ENCODE assay signal across 8 cellular contexts in genomic region chr18:35343936-35344735, GRCh38. TPM values are rescaled to one million over a fixed set of nuclear protein-coding genes. Genes with fewer than 3 reads are reported as not detected.
A peak's percentile ranks its signal among the peaks of the same experiment; 100 is the strongest.
DNase-seq lines count a peak whose midpoint lies in the region; ATAC-seq, FAIRE-seq and TF ChIP-seq lines count a peak whose summit lies in the region.

TSS of gene ZNF24 (minus strand) at chr18:35344420. CDS start at chr18:35340650, 3,770 bp downstream.

- H3K79me2 ChIP-seq in OCI-LY7 (ENCODE audit: insufficient read depth, low read depth, low read length) (peaks cover 41% of the 10 kb centered on the region), endothelial cell of umbilical vein (ENCODE audit: control insufficient read depth, insufficient read depth, low read length) (peaks cover 48% of the 10 kb centered on the region)

- TF ChIP-seq POLR2A in endothelial cell of umbilical vein (IDR thresholded peaks at IDR 0.05; ENCODE audit: low read depth, low read length) = peak; percentile 82

- no peaks in the 10 kb centered on the region for H3K9me2 ChIP-seq in OCI-LY7 (ENCODE audit: insufficient read depth, low read length)

- FAIRE-seq in D721Med (lab: Jason Lieb, UNC) = no peak
- FAIRE-seq in endothelial cell of umbilical vein (lab: Jason Lieb, UNC) = peak; percentile 94

- ATAC-seq in GM21526 (IDR thresholded peaks at IDR 0.05; ENCODE audit: low FRiP score, unreplicated experiment) = peak; percentile 95

- TF ChIP-seq CTCF in D721Med (IDR thresholded peaks at IDR 0.05; ENCODE audit: insufficient read depth, missing control alignments) (no peak), OCI-LY7 (conservative IDR thresholded peaks at IDR 0.05; ENCODE audit: low read length) (no peak), endothelial cell of umbilical vein (IDR thresholded peaks at IDR 0.05; ENCODE audit: extremely low read depth in 1 of 2, insufficient read depth in 1 of 2, low read depth in 1 of 2, low read length in 2 of 2) (no peak)

- no TSS peak for BruUV-seq in OCI-LY7 (replicated peaks; lab: Mats Ljungman, UMichigan)
- BruUV-seq in endothelial cell of umbilical vein (replicated peaks; lab: Mats Ljungman, UMichigan) = TSS peak; percentile 66

- H4K20me1 ChIP-seq in OCI-LY7 (ENCODE audit: insufficient read depth, low read length) = peaks cover 15% of the 10 kb centered on the region
- peaks cover 14% of the 10 kb centered on the region for H4K20me1 ChIP-seq in endothelial cell of umbilical vein (replicated peaks; ENCODE audit: control insufficient read depth, extremely low read depth, insufficient read depth, low read length)

- dilution Hi-C loops in endothelial cell of umbilical vein (cut with MboI; ENCODE audit: extremely low pct_ligation_motif_present, low sequenced_read_pairs) = no loop called here

- peak within 1 kb of the TSS; percentile 99 for H3K9ac ChIP-seq in endothelial cell of umbilical vein (replicated peaks; ENCODE audit: extremely low read depth, insufficient read depth, low read length)

- H3K9me3 ChIP-seq in OCI-LY7 (ENCODE audit: low read length) = no peaks in the 10 kb centered on the region
- no peaks in the 10 kb centered on the region for H3K9me3 ChIP-seq in endothelial cell of umbilical vein (replicated peaks; ENCODE audit: control insufficient read depth, insufficient read depth, low read length)

- intact Hi-C loops in OCI-LY7 (cut with micrococcal nuclease; ENCODE audit: unreplicated experiment) = loop anchor here (2.0 to 5.0 kb wide), 2 partner anchors 53 to 102 kb away; partner anchors contain the start of genes ZNF397 and ZSCAN30
- intact Hi-C loops in endothelial cell of umbilical vein (cut with micrococcal nuclease) = loop anchor here (1.0 to 5.0 kb wide), 4 partner anchors 54 to 337 kb away; partner anchors contain the start of gene ZSCAN30

- POLR2A ChIA-PET in OCI-LY7 (lab: Charles Lee) (interaction anchor here (0.7 to 1.3 kb wide), 5 partner anchors 55 to 295 kb away, joined by 3 to 7 read pairs (median 3); partner anchors contain the start of gene ZSCAN30), endothelial cell of umbilical vein (lab: Charles Lee) (interaction anchor here (0.6 to 1.1 kb wide), 4 partner anchors 26 to 368 kb away, joined by 3 to 6 read pairs (median 3); partner anchors contain the start of gene ZNF397)

- H3K27ac ChIP-seq in OCI-LY7 (ENCODE audit: low read depth, low read length, poor library complexity, severe bottlenecking) (peak within 1 kb of the TSS; percentile 83), endothelial cell of umbilical vein (ENCODE audit: insufficient read depth, low read depth, low read length) (peak within 1 kb of the TSS; percentile 95)

- H3K36me3 ChIP-seq in OCI-LY7 (ENCODE audit: insufficient read depth, low read length) (peaks cover 29% of the 10 kb centered on the region), endothelial cell of umbilical vein (ENCODE audit: control insufficient read depth in 2 of 2, extremely low read depth in 1 of 2, insufficient read depth in 2 of 2, low read length in 2 of 2) (peaks cover 11 to 12% of the 10 kb centered on the region in 2 experiments)

- H3K4me1 ChIP-seq in OCI-LY7 (ENCODE audit: insufficient read depth, low read length, poor library complexity, severe bottlenecking) (peaks cover 24% of the 10 kb centered on the region), endothelial cell of umbilical vein (ENCODE audit: control insufficient read depth, extremely low read depth, insufficient read depth, low read length) (peaks cover 18% of the 10 kb centered on the region)

- peak; percentile 98 for DNase-seq in D721Med (ENCODE audit: insufficient read length, low spot score)
- DNase-seq in HuH-7.5 (ENCODE audit: low spot score) = peak; percentile 76
- peak; percentile 88 for DNase-seq in OCI-LY7 (ENCODE audit: low spot score)
- DNase-seq in activated T-cell treated with anti-CD3 and anti-CD28 coated beads for 1 hour (ENCODE audit: low read depth) = peak; percentile 89
- peak; percentile 92 for DNase-seq in endothelial cell of umbilical vein (ENCODE audit: low read depth, low spot score)
- peak; percentile 97 for DNase-seq in middle frontal gyrus (ENCODE audit: extremely low spot score, low spot score)
- DNase-seq in stimulated activated CD8-positive, alpha-beta memory T cell treated with anti-CD3 and anti-CD28 coated beads, Interleukin-2, amount 100 ng/mL, for 48 hours (ENCODE audit: low read depth in 2 of 2) = peak; percentile 89 to 90

- H3K9me1 ChIP-seq in endothelial cell of umbilical vein (replicated peaks; ENCODE audit: control insufficient read depth, extremely low read depth, insufficient read depth, low read length) = no peaks in the 10 kb centered on the region

- peak within 1 kb of the TSS; percentile 92 for H3K4me3 ChIP-seq in OCI-LY7 (ENCODE audit: low read depth, low read length, poor library complexity, severe bottlenecking)
- H3K4me3 ChIP-seq in endothelial cell of umbilical vein (replicated peaks in 1 of 3; ENCODE audit: insufficient read depth in 1 of 3, low read depth in 1 of 3, low read length in 3 of 3) = peak within 1 kb of the TSS; percentile 69 to 97 (median 92)

- H3K4me2 ChIP-seq in OCI-LY7 (ENCODE audit: low read length) (peak within 1 kb of the TSS; percentile 88), endothelial cell of umbilical vein (ENCODE audit: insufficient read depth, low read length) (peak within 1 kb of the TSS; percentile 97)

- peak within 1 kb of the TSS; percentile 99 for H2AFZ ChIP-seq in OCI-LY7 (ENCODE audit: low read length)
- H2AFZ ChIP-seq in endothelial cell of umbilical vein (ENCODE audit: low read depth, low read length) = peak within 1 kb of the TSS; percentile 98

- CTCF ChIA-PET in OCI-LY7 (lab: Charles Lee; ENCODE audit: unreplicated experiment) (no interaction called here), endothelial cell of umbilical vein (lab: Charles Lee) (interaction anchor here (0.8 to 2.6 kb wide), 8 partner anchors 9 to 338 kb away, joined by 3 to 26 read pairs (median 4); partner anchors contain the start of genes ZNF397 and ZSCAN30)

- H3K27me3 ChIP-seq in endothelial cell of umbilical vein (ENCODE audit: control insufficient read depth in 2 of 2, insufficient read depth in 2 of 2, low read length in 2 of 2) = no peaks in the 10 kb centered on the region

TF ChIP-seq in endothelial cell of umbilical vein, 7 proteins besides CTCF, POLR2A, EP300 and RAD21:
- TF ChIP-seq EZH2 (IDR thresholded peaks at IDR 0.05; ENCODE audit: borderline replicate concordance, low read depth, low read length, severe bottlenecking) = no peak
- no peak for TF ChIP-seq JUN (IDR thresholded peaks at IDR 0.05; ENCODE audit: borderline replicate concordance, insufficient read depth, insufficient read length, low read depth)
- TF ChIP-seq MAX (IDR thresholded peaks at IDR 0.05; ENCODE audit: insufficient read depth, insufficient read length) = peak; percentile 23
- TF ChIP-seq GATA2 (IDR thresholded peaks at IDR 0.05; ENCODE audit: insufficient read depth, insufficient read length, low read depth, low read length) = no peak
- no peak for TF ChIP-seq MYC (IDR thresholded peaks at IDR 0.05; ENCODE audit: low read depth, low read length)
- TF ChIP-seq POLR2AphosphoS5 (IDR thresholded peaks at IDR 0.05; ENCODE audit: insufficient read depth, low read depth, low read length) = no peak
- TF ChIP-seq FOS (IDR thresholded peaks at IDR 0.05; ENCODE audit: borderline replicate concordance, insufficient read depth, low read length) = no peak

RNA-seq across cellular contexts. Expression of gene ZNF24, which starts in this region (rescaled TPM):
- 13.6 and 16.7 TPM in 2 replicates for total RNA-seq in OCI-LY7 (2014; rRNA removed; shearing (Covaris generic))
- total RNA-seq in OCI-LY7 (2022) = 29.8 and 31.4 TPM in 2 replicates
- 38.6 and 40.2 TPM in 2 replicates for total RNA-seq in endothelial cell of umbilical vein
- polyA plus RNA-seq in endothelial cell of umbilical vein = 7.0 and 10.3 TPM in 2 replicates
- 9.7 and 9.8 TPM in 2 replicates for polyA plus RNA-seq in endothelial cell of umbilical vein (2011; cell fraction: cytosol; rRNA removed)
- 22.2 and 26.8 TPM in 2 replicates for polyA plus RNA-seq in endothelial cell of umbilical vein (2011; cell fraction: nucleus; rRNA removed)
- 15.9 and 23.1 TPM in 2 replicates for polyA plus RNA-seq in endothelial cell of umbilical vein (2012)
- 34.9 and 43.1 TPM in 2 replicates for polyA minus RNA-seq in endothelial cell of umbilical vein
- 14.1 TPM for polyA minus RNA-seq in endothelial cell of umbilical vein (2011; cell fraction: cytosol; rRNA and poly(A)+ RNA removed)
- polyA minus RNA-seq in endothelial cell of umbilical vein (2011; cell fraction: nucleus; rRNA and poly(A)+ RNA removed) = 24.6 and 35.3 TPM in 2 replicates

Comparison
In these comparisons a context has a peak if more than half of its experiments do, and no peak if none do; other contexts are left out.
1. Peak in every context shown above with its lines: DNase-seq, ATAC-seq, H3K4me3 ChIP-seq and H3K27ac ChIP-seq.